Comparison of ENCODE assay signal across 37 cellular contexts in genomic region chr15:81848701-81849100, GRCh38.
"Had no signal": no experiment of that assay in that cellular context is flagged by ENCODE, and none has a peak within 500 bp of the region (broad histone marks: within the 10 kb centered on the region; RNA-seq: fewer than 3 reads in every experiment).

No MANE protein-coding gene starts in this region.

- H3K4me1 Mint-ChIP-seq: activated B cell treated with CpG ODN at 0.5 μM for 24 hours; activated CD4-positive, alpha-beta memory T cell treated with anti-CD3 and anti-CD28 coated beads, Interleukin-2, amount 10 ng/mL, durations not matched to agents 7 days and 5 days; activated CD4-positive, alpha-beta T cell treated with anti-CD3 and anti-CD28 coated beads for 36 hours; activated CD4-positive, alpha-beta T cell treated with anti-CD3 and anti-CD28 coated beads, Interleukin-2, amount 10 ng/mL, durations not matched to agents 7 days and 5 days; activated CD8-positive, alpha-beta memory T cell treated with anti-CD3 and anti-CD28 coated beads, Interleukin-2, amount 10 ng/mL, durations not matched to agents 7 days and 5 days; activated naive CD4-positive, alpha-beta T cell treated with anti-CD3 and anti-CD28 coated beads, Interleukin-2, amount 10 ng/mL, durations not matched to agents 7 days and 5 days; activated naive CD4-positive, alpha-beta T cell treated with anti-CD3 and anti-CD28 coated beads, Interleukin-2, amount 50 U/mL, for 24 hours; activated naive CD8-positive, alpha-beta T cell treated with anti-CD3 and anti-CD28 coated beads, Interleukin-2, amount 10 ng/mL, durations not matched to agents 7 days and 5 days; activated naive CD8-positive, alpha-beta T cell treated with anti-CD3 and anti-CD28 coated beads, Interleukin-2, amount 50 U/mL, for 24 hours; central memory CD8-positive, alpha-beta T cell had no signal

- H3K27ac Mint-ChIP-seq: activated B cell treated with CpG ODN at 0.5 μM for 24 hours; activated CD4-positive, alpha-beta memory T cell treated with anti-CD3 and anti-CD28 coated beads, Interleukin-2, amount 10 ng/mL, durations not matched to agents 7 days and 5 days; activated CD4-positive, alpha-beta T cell treated with anti-CD3 and anti-CD28 coated beads for 36 hours; activated CD4-positive, alpha-beta T cell treated with anti-CD3 and anti-CD28 coated beads, Interleukin-2, amount 10 ng/mL, durations not matched to agents 7 days and 5 days; activated CD8-positive, alpha-beta memory T cell treated with anti-CD3 and anti-CD28 coated beads, Interleukin-2, amount 10 ng/mL, durations not matched to agents 7 days and 5 days; activated CD8-positive, alpha-beta T cell treated with anti-CD3 and anti-CD28 coated beads, Interleukin-2, amount 10 ng/mL, durations not matched to agents 7 days and 5 days; activated naive CD4-positive, alpha-beta T cell treated with anti-CD3 and anti-CD28 coated beads, Interleukin-2, amount 10 ng/mL, durations not matched to agents 7 days and 5 days; activated naive CD4-positive, alpha-beta T cell treated with anti-CD3 and anti-CD28 coated beads, Interleukin-2, amount 50 U/mL, for 24 hours; activated naive CD8-positive, alpha-beta T cell; activated naive CD8-positive, alpha-beta T cell treated with anti-CD3 and anti-CD28 coated beads, Interleukin-2, amount 10 ng/mL, durations not matched to agents 7 days and 5 days; activated naive CD8-positive, alpha-beta T cell treated with anti-CD3 and anti-CD28 coated beads, Interleukin-2, amount 50 U/mL, for 24 hours; activated T-cell treated with anti-CD3 and anti-CD28 coated beads, Interleukin-2, amount 50 U/mL, for 24 hours; activated T-helper 2 cell treated with anti-CD3 and anti-CD28 coated beads, Interferon-gamma antibody, Interleukin-2, Interleukin-4, amounts not matched to agents 10 μg/mL and 5 μg/mL and 100 μg/mL, durations not matched to agents 14 hours and 24 hours and 36 hours; brain; T-helper 1 cell treated with Interleukin-12 subunit alpha and Interleukin-12 subunit beta and Interleukin-4 antibody, amounts not matched to agents 30 μg/mL and 1 μg/mL, for 36 hours; T-helper 2 cell treated with Interferon-gamma antibody and Interleukin-4, amounts not matched to agents 5 μg/mL and 100 μg/mL, for 36 hours had no signal

- H3K4me1 ChIP-seq: ascending aorta had no signal

- ATAC-seq: activated CD4-positive, alpha-beta T cell treated with anti-CD3 and anti-CD28 coated beads for 36 hours; activated CD8-positive, alpha-beta memory T cell treated with anti-CD3 and anti-CD28 coated beads, Interleukin-2, amount 10 ng/mL, durations not matched to agents 7 days and 5 days; activated CD8-positive, alpha-beta T cell treated with anti-CD3 and anti-CD28 coated beads, Interleukin-2, amount 10 ng/mL, durations not matched to agents 7 days and 5 days; activated naive CD8-positive, alpha-beta T cell treated with anti-CD3 and anti-CD28 coated beads, Interleukin-2, amount 50 U/mL, for 24 hours had no signal

- H3K36me3 ChIP-seq: ascending aorta, cardiac muscle cell had no signal

- H3K9me3 Mint-ChIP-seq: activated B cell treated with CpG ODN at 0.5 μM for 24 hours; activated CD4-positive, alpha-beta memory T cell treated with anti-CD3 and anti-CD28 coated beads, Interleukin-2, amount 10 ng/mL, durations not matched to agents 7 days and 5 days; activated CD4-positive, alpha-beta T cell treated with anti-CD3 and anti-CD28 coated beads, Interleukin-2, amount 10 ng/mL, durations not matched to agents 7 days and 5 days; activated naive CD4-positive, alpha-beta T cell treated with anti-CD3 and anti-CD28 coated beads, Interleukin-2, amount 10 ng/mL, durations not matched to agents 7 days and 5 days; activated naive CD4-positive, alpha-beta T cell treated with anti-CD3 and anti-CD28 coated beads, Interleukin-2, amount 50 U/mL, for 24 hours; activated naive CD8-positive, alpha-beta T cell treated with anti-CD3 and anti-CD28 coated beads, Interleukin-2, amount 10 ng/mL, durations not matched to agents 7 days and 5 days; activated naive CD8-positive, alpha-beta T cell treated with anti-CD3 and anti-CD28 coated beads, Interleukin-2, amount 50 U/mL, for 24 hours; activated T-cell treated with anti-CD3 and anti-CD28 coated beads, Interleukin-2, amount 50 U/mL, for 24 hours; activated T-helper 2 cell treated with anti-CD3 and anti-CD28 coated beads, Interferon-gamma antibody, Interleukin-2, Interleukin-4, amounts not matched to agents 10 μg/mL and 5 μg/mL and 100 μg/mL, durations not matched to agents 14 hours and 24 hours and 36 hours; brain; central memory CD8-positive, alpha-beta T cell; T-helper 1 cell treated with Interleukin-12 subunit alpha and Interleukin-12 subunit beta and Interleukin-4 antibody, amounts not matched to agents 30 μg/mL and 1 μg/mL, for 36 hours; T-helper 2 cell treated with Interferon-gamma antibody and Interleukin-4, amounts not matched to agents 5 μg/mL and 100 μg/mL, for 36 hours had no signal

- H3K4me3 Mint-ChIP-seq: activated B cell treated with CpG ODN at 0.5 μM for 24 hours; activated CD4-positive, alpha-beta memory T cell treated with anti-CD3 and anti-CD28 coated beads, Interleukin-2, amount 10 ng/mL, durations not matched to agents 7 days and 5 days; activated CD4-positive, alpha-beta T cell treated with anti-CD3 and anti-CD28 coated beads for 36 hours; activated CD4-positive, alpha-beta T cell treated with anti-CD3 and anti-CD28 coated beads, Interleukin-2, amount 10 ng/mL, durations not matched to agents 7 days and 5 days; activated CD8-positive, alpha-beta memory T cell treated with anti-CD3 and anti-CD28 coated beads, Interleukin-2, amount 10 ng/mL, durations not matched to agents 7 days and 5 days; activated CD8-positive, alpha-beta T cell treated with anti-CD3 and anti-CD28 coated beads, Interleukin-2, amount 10 ng/mL, durations not matched to agents 7 days and 5 days; activated naive CD4-positive, alpha-beta T cell treated with anti-CD3 and anti-CD28 coated beads, Interleukin-2, amount 10 ng/mL, durations not matched to agents 7 days and 5 days; activated naive CD4-positive, alpha-beta T cell treated with anti-CD3 and anti-CD28 coated beads, Interleukin-2, amount 50 U/mL, for 24 hours; activated naive CD8-positive, alpha-beta T cell; activated naive CD8-positive, alpha-beta T cell treated with anti-CD3 and anti-CD28 coated beads, Interleukin-2, amount 10 ng/mL, durations not matched to agents 7 days and 5 days; activated naive CD8-positive, alpha-beta T cell treated with anti-CD3 and anti-CD28 coated beads, Interleukin-2, amount 50 U/mL, for 24 hours; activated T-cell treated with anti-CD3 and anti-CD28 coated beads, Interleukin-2, amount 50 U/mL, for 24 hours; brain; central memory CD8-positive, alpha-beta T cell; T-helper 1 cell treated with Interleukin-12 subunit alpha and Interleukin-12 subunit beta and Interleukin-4 antibody, amounts not matched to agents 30 μg/mL and 1 μg/mL, for 36 hours; T-helper 2 cell treated with Interferon-gamma antibody and Interleukin-4, amounts not matched to agents 5 μg/mL and 100 μg/mL, for 36 hours had no signal

- H3K9me3 ChIP-seq: ascending aorta had no signal

- H3K36me3 Mint-ChIP-seq: activated CD8-positive, alpha-beta memory T cell treated with anti-CD3 and anti-CD28 coated beads, Interleukin-2, amount 10 ng/mL, durations not matched to agents 7 days and 5 days; activated naive CD4-positive, alpha-beta T cell treated with anti-CD3 and anti-CD28 coated beads, Interleukin-2, amount 10 ng/mL, durations not matched to agents 7 days and 5 days; activated naive CD4-positive, alpha-beta T cell treated with anti-CD3 and anti-CD28 coated beads, Interleukin-2, amount 50 U/mL, for 24 hours; activated naive CD8-positive, alpha-beta T cell; activated naive CD8-positive, alpha-beta T cell treated with anti-CD3 and anti-CD28 coated beads, Interleukin-2, amount 10 ng/mL, durations not matched to agents 7 days and 5 days had no signal

- H3K27ac ChIP-seq: ascending aorta, cardiac muscle cell, VCaP had no signal

- H3K27me3 Mint-ChIP-seq: activated CD4-positive, alpha-beta memory T cell treated with anti-CD3 and anti-CD28 coated beads, Interleukin-2, amount 10 ng/mL, durations not matched to agents 7 days and 5 days; activated CD4-positive, alpha-beta T cell treated with anti-CD3 and anti-CD28 coated beads, Interleukin-2, amount 10 ng/mL, durations not matched to agents 7 days and 5 days; activated CD8-positive, alpha-beta memory T cell treated with anti-CD3 and anti-CD28 coated beads, Interleukin-2, amount 10 ng/mL, durations not matched to agents 7 days and 5 days; activated naive CD4-positive, alpha-beta T cell treated with anti-CD3 and anti-CD28 coated beads, Interleukin-2, amount 10 ng/mL, durations not matched to agents 7 days and 5 days; brain had no signal

- H3K4me3 ChIP-seq: ascending aorta, cardiac muscle cell had no signal

- DNase-seq: activated B cell treated with CpG ODN at 0.5 μM for 24 hours; activated CD4-positive, alpha-beta memory T cell treated with anti-CD3 and anti-CD28 coated beads, Interleukin-2, amount 10 ng/mL, durations not matched to agents 7 days and 5 days; activated CD4-positive, alpha-beta T cell treated with anti-CD3 and anti-CD28 coated beads for 1 hour; activated CD4-positive, alpha-beta T cell treated with anti-CD3 and anti-CD28 coated beads for 36 hours; activated CD4-positive, alpha-beta T cell treated with anti-CD3 and anti-CD28 coated beads for 48 hours; activated CD4-positive, alpha-beta T cell treated with anti-CD3 and anti-CD28 coated beads, Interleukin-2, amount 10 ng/mL, durations not matched to agents 7 days and 5 days; activated CD4-positive, alpha-beta T cell treated with anti-CD3 and anti-CD28 coated beads, Interleukin-2, amount 50 U/mL, for 48 hours; activated CD8-positive, alpha-beta memory T cell treated with anti-CD3 and anti-CD28 coated beads for 24 hours; activated CD8-positive, alpha-beta memory T cell treated with anti-CD3 and anti-CD28 coated beads, Interleukin-2, amount 10 ng/mL, durations not matched to agents 7 days and 5 days; activated CD8-positive, alpha-beta memory T cell treated with anti-CD3 and anti-CD28 coated beads, Interleukin-2, amount 50 U/mL, for 48 hours; activated CD8-positive, alpha-beta T cell treated with anti-CD3 and anti-CD28 coated beads, Interleukin-2, amount 10 ng/mL, durations not matched to agents 7 days and 5 days; activated effector memory CD4-positive, alpha-beta T cell treated with Interleukin-2 at 50 U/mL for 16 hours; activated gamma-delta T cell; activated naive CD4-positive, alpha-beta T cell treated with anti-CD3 and anti-CD28 coated beads, Interleukin-2, amount 10 ng/mL, durations not matched to agents 7 days and 5 days; activated naive CD4-positive, alpha-beta T cell treated with Interleukin-2 at 50 U/mL for 16 hours; activated naive CD8-positive, alpha-beta T cell treated with anti-CD3 and anti-CD28 coated beads, Interleukin-2, amount 10 ng/mL, durations not matched to agents 7 days and 5 days; activated naive CD8-positive, alpha-beta T cell treated with anti-CD3 and anti-CD28 coated beads, Interleukin-2, amount 50 U/mL, for 24 hours; activated T-cell treated with anti-CD3 and anti-CD28 coated beads, Interleukin-2, amount 50 U/mL, for 24 hours; activated T-cell treated with anti-CD3 and anti-CD28 coated beads, Interleukin-2, amount 50 U/mL, for 48 hours; amygdala; anterior cingulate cortex; caudate nucleus; cerebellar nuclear complex; T-helper 2 cell; T-helper 9 cell had no signal

- H3K27me3 ChIP-seq: ascending aorta, cardiac muscle cell had no signal

- FAIRE-seq: bronchial epithelial cell, TTC549 had no signal
